In genomic region chr9:1469996-1470395, GRCh38 we compare ENCODE assay signal across 13 cellular contexts.
A peak's percentile ranks its signal among the peaks of the same experiment; 100 is the strongest.
DNase-seq lines count a peak whose midpoint lies in the region; ATAC-seq and TF ChIP-seq lines count a peak whose summit lies in the region.
"Had no signal": no experiment of that assay in that cellular context is flagged by ENCODE, and none has a peak within 500 bp of the region (broad histone marks: within the 10 kb centered on the region; RNA-seq: fewer than 3 reads in every experiment).

No MANE protein-coding gene starts in this region.

- H3K27ac Mint-ChIP-seq in endothelial cell (ENCODE audit: unreplicated experiment), result no peak overlapping the region
- H3K27ac Mint-ChIP-seq: GM23338, nephron had no signal

- ATAC-seq in GM19043 (IDR thresholded peaks at IDR 0.05; ENCODE audit: low read depth, unreplicated experiment), result peak; percentile 86
- ATAC-seq in HG02571 (IDR thresholded peaks at IDR 0.05; ENCODE audit: unreplicated experiment), result peak; percentile 95
- peak; percentile 78 for ATAC-seq in HG03175 (IDR thresholded peaks at IDR 0.05; ENCODE audit: unreplicated experiment)
- ATAC-seq: GM23338 had no signal

- H3K4me3 Mint-ChIP-seq in endothelial cell (ENCODE audit: unreplicated experiment), result no peak overlapping the region
- H3K4me3 Mint-ChIP-seq: GM23338, nephron had no signal

- H3K4me3 ChIP-seq in GM12865 (ENCODE audit: low read depth, low read length), result no peak overlapping the region
- H3K4me3 ChIP-seq: GM23338 had no signal

- H3K9me3 Mint-ChIP-seq in endothelial cell (ENCODE audit: unreplicated experiment), result no peaks in the 10 kb centered on the region
- H3K9me3 Mint-ChIP-seq: GM23338 had no signal

- H3K4me1 Mint-ChIP-seq in endothelial cell (ENCODE audit: unreplicated experiment), result no peaks in the 10 kb centered on the region
- H3K4me1 Mint-ChIP-seq: GM23338 had no signal

- no peak for TF ChIP-seq CTCF in GM12865 (IDR thresholded peaks at IDR 0.05; ENCODE audit: insufficient read depth, low read depth, low read length, missing control alignments)
- TF ChIP-seq CTCF in endothelial cell (IDR thresholded peaks at IDR 0.05; ENCODE audit: unreplicated experiment), result no peak

- H3K27me3 Mint-ChIP-seq in endothelial cell (ENCODE audit: unreplicated experiment), result no peaks in the 10 kb centered on the region

- no peaks in the 10 kb centered on the region for H3K36me3 Mint-ChIP-seq in endothelial cell (ENCODE audit: low read depth, unreplicated experiment)

- DNase-seq in GM12865 (ENCODE audit: low read depth), result peak; percentile 72
- no peak for DNase-seq in germinal center (ENCODE audit: low spot score)
- no peak for DNase-seq in endothelial cell (ENCODE audit: low spot score)
- no peak for DNase-seq in islet precursor cell
- DNase-seq in NCI-H2029 (lab: John Stamatoyannopoulos, UW), result no peak
- DNase-seq: central memory CD4-positive, alpha-beta T cell; DND-41; NCI-H446 treated with DMSO at 0.1 percent for 48 hours had no signal
